In the genomic region with DNA sequence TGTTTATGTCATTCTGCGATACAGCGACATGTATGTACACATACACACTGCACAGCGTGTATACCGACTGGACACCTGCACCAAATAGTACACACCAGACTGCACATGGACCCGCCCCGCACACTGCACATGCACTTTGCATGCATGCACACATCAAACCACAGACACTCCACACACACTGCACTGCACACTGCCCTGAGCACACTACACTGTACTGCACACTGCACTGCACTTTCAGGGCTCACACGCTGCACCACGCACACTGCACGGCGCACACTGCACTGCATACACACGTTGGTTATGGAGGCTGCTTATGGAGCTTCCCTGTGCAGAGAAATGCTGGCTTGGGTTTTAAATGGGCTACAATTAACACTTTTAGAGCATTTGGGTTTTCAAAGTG, we compare ENCODE assay signal across 9 cellular contexts. TPM values are rescaled to one million over a fixed set of nuclear protein-coding genes. Genes with fewer than 3 reads are reported as not detected.
DNase-seq lines count a peak whose midpoint lies in the region; ATAC-seq and TF ChIP-seq lines count a peak whose summit lies in the region.
"Had no signal": no experiment of that assay in that cellular context is flagged by ENCODE, and none has a peak within 500 bp of the region (broad histone marks: within the 10 kb centered on the region; RNA-seq: fewer than 3 reads in every experiment).

No MANE protein-coding gene starts in this region.

- 64% methylated on average over 11 of the region's 11 CpGs for WGBS in esophagus muscularis mucosa
- no CpG with 5 or more reads among the region's 11 CpGs for WGBS in trophoblast cell (ENCODE audit: extremely low coverage, insufficient coverage, insufficient read length)
- 82 to 85% methylated on average over 11 of the region's 11 CpGs for WGBS in upper lobe of left lung, 2 donors

- no peak overlapping the region for H3K27ac Mint-ChIP-seq in progenitor cell of endocrine pancreas

- peak overlapping the region; percentile 36 for H3K9ac ChIP-seq in NT2/D1 (ENCODE audit: insufficient read length, low read depth)
- H3K9ac ChIP-seq in trophoblast cell (ENCODE audit: low read length): no peak overlapping the region

- H3K79me1 ChIP-seq in trophoblast cell (ENCODE audit: low read length): no peaks in the 10 kb centered on the region

- H3K27me3 Mint-ChIP-seq in progenitor cell of endocrine pancreas: peaks cover 85% of the 10 kb centered on the region

- H3K4me2 ChIP-seq in trophoblast cell (ENCODE audit: low read length): no peak overlapping the region

- no peak overlapping the region for H2BK12ac ChIP-seq in trophoblast cell (ENCODE audit: low read length)

- H3K4me1 ChIP-seq in NT2/D1 (ENCODE audit: insufficient read depth, insufficient read length) (peaks cover 30% of the 10 kb centered on the region), esophagus muscularis mucosa (peaks cover 28 to 75% (median 69%) of the 10 kb centered on the region in 4 donors), trophoblast cell (ENCODE audit: control insufficient read depth in 1 of 2, insufficient read depth in 2 of 2, low read length in 2 of 2) (peaks cover 8 to 10% of the 10 kb centered on the region in 2 experiments), upper lobe of left lung (peaks cover 26 to 60% (median 47%) of the 10 kb centered on the region in 4 donors)

- peaks cover 2% of the 10 kb centered on the region for H3K36me3 Mint-ChIP-seq in progenitor cell of endocrine pancreas (ENCODE audit: insufficient read depth)

- H3K9me3 Mint-ChIP-seq in progenitor cell of endocrine pancreas (ENCODE audit: low read depth): no peaks in the 10 kb centered on the region

- intact Hi-C loops in esophagus muscularis mucosa (cut with DNase I): no loop called here

- peaks cover 19% of the 10 kb centered on the region for H3K4me1 Mint-ChIP-seq in progenitor cell of endocrine pancreas (ENCODE audit: low read depth)

- no peak for TF ChIP-seq POLR2A in esophagus muscularis mucosa (IDR thresholded peaks at IDR 0.05; ENCODE audit: low read depth)
- TF ChIP-seq POLR2A in upper lobe of left lung (IDR thresholded peaks at IDR 0.05): no peak

- no peak overlapping the region for H2AK5ac ChIP-seq in trophoblast cell (ENCODE audit: low read length)

- H3K4me3 Mint-ChIP-seq in progenitor cell of endocrine pancreas (ENCODE audit: low read depth): no peak overlapping the region

- H3K27me3 ChIP-seq in NT2/D1 (ENCODE audit: insufficient read depth, insufficient read length) (peaks cover 58% of the 10 kb centered on the region), esophagus muscularis mucosa (peaks cover 0 to 18% (median 4%) of the 10 kb centered on the region in 4 donors), trophoblast cell (ENCODE audit: insufficient read depth, low read length) (peaks cover 57% of the 10 kb centered on the region), upper lobe of left lung (peaks cover 0 to 21% (median 11%) of the 10 kb centered on the region in 4 donors)

- no peak overlapping the region for H3K4ac ChIP-seq in trophoblast cell (ENCODE audit: low read depth, low read length)

- peak; percentile 25 for DNase-seq in Daoy (ENCODE audit: low read depth)
- DNase-seq in NT2/D1 (ENCODE audit: low read depth, low spot score): no peak
- DNase-seq in esophagus muscularis mucosa (ENCODE audit: extremely low spot score): no peak
- DNase-seq in trophoblast cell: no peak
- no peak for DNase-seq in stimulated activated CD4-positive, alpha-beta T cell treated with anti-CD3 and anti-CD28 coated beads, Interleukin-2, amount 100 ng/mL, for 48 hours
- DNase-seq in upper lobe of left lung: no peak
- no peak for DNase-seq in progenitor cell of endocrine pancreas (ENCODE audit: low spot score, unreplicated experiment)
- DNase-seq: occipital lobe had no signal

- H2BK5ac ChIP-seq in trophoblast cell (ENCODE audit: low read depth, low read length, poor library complexity): no peak overlapping the region

- H4K91ac ChIP-seq in trophoblast cell (ENCODE audit: low read depth, low read length): no peak overlapping the region

- no peak for ATAC-seq in upper lobe of left lung (ENCODE audit: low FRiP score in 2 of 2)
- ATAC-seq in GM18517 (IDR thresholded peaks at IDR 0.05; ENCODE audit: unreplicated experiment): no peak

- TF ChIP-seq EP300 in esophagus muscularis mucosa (IDR thresholded peaks at IDR 0.05) (no peak), upper lobe of left lung (IDR thresholded peaks at IDR 0.05) (no peak)

- H3K79me2 ChIP-seq in trophoblast cell (ENCODE audit: control insufficient read depth, insufficient read depth, low read length, poor library complexity): no peaks in the 10 kb centered on the region

- H4K12ac ChIP-seq in trophoblast cell (ENCODE audit: low read depth, low read length): no peak overlapping the region

- H3K9me3 ChIP-seq in NT2/D1 (ENCODE audit: insufficient read depth, low read length) (no peaks in the 10 kb centered on the region), esophagus muscularis mucosa (no peaks in the 10 kb centered on the region), trophoblast cell (ENCODE audit: insufficient read depth, low read depth, low read length) (peaks cover 2% of the 10 kb centered on the region), upper lobe of left lung (no peaks in the 10 kb centered on the region)

- H3K36me3 ChIP-seq in NT2/D1 (ENCODE audit: insufficient read depth, insufficient read length, low read length): no peaks in the 10 kb centered on the region
- H3K36me3 ChIP-seq in esophagus muscularis mucosa: no peaks in the 10 kb centered on the region
- H3K36me3 ChIP-seq in trophoblast cell (ENCODE audit: control insufficient read depth in 1 of 2, insufficient read depth in 2 of 2, low read length in 2 of 2): no peaks in the 10 kb centered on the region
- no peaks in the 10 kb centered on the region for H3K36me3 ChIP-seq in upper lobe of left lung

- H3K18ac ChIP-seq in trophoblast cell (ENCODE audit: low read length): no peak overlapping the region

- no peak overlapping the region for H2AFZ ChIP-seq in trophoblast cell (ENCODE audit: insufficient read depth, low read length, poor library complexity)

- TF ChIP-seq CTCF in esophagus muscularis mucosa (IDR thresholded peaks at IDR 0.05): no peak
- TF ChIP-seq CTCF in upper lobe of left lung (IDR thresholded peaks at IDR 0.05): no peak
- no peak for TF ChIP-seq CTCF in progenitor cell of endocrine pancreas (IDR thresholded peaks at IDR 0.05; ENCODE audit: unreplicated experiment)

- H3K4me3 ChIP-seq in NT2/D1 (ENCODE audit: insufficient read length, low read depth): no peak overlapping the region
- peak overlapping the region; percentile 60 to 78 (median 70) for H3K4me3 ChIP-seq in esophagus muscularis mucosa
- peak overlapping the region; percentile 15 for H3K4me3 ChIP-seq in trophoblast cell (ENCODE audit: low read depth, low read length)
- H3K4me3 ChIP-seq in upper lobe of left lung: peak overlapping the region in 2 of 4 donors; percentile 49 to 62

- no peak overlapping the region for H4K8ac ChIP-seq in trophoblast cell (ENCODE audit: low read depth, low read length)

- no peak overlapping the region for H3K23ac ChIP-seq in trophoblast cell (ENCODE audit: low read length)

- no peak overlapping the region for H2BK120ac ChIP-seq in trophoblast cell (ENCODE audit: insufficient read depth, low read length, poor library complexity)

- H3K14ac ChIP-seq in trophoblast cell (ENCODE audit: low read length): no peak overlapping the region

- H3K27ac ChIP-seq in esophagus muscularis mucosa (replicated peaks in 1 of 4) (peak overlapping the region in 3 of 4 donors; percentile 67 to 76 (median 75)), trophoblast cell (ENCODE audit: low read depth, low read length) (no peak overlapping the region), upper lobe of left lung (no peak overlapping the region)

RNA-seq across cellular contexts. Expression of gene PAPLN, which starts 1.6 kb away (rescaled TPM):
- total RNA-seq in Daoy (2014; rRNA removed; shearing (Covaris generic)): 1.7 and 7.0 TPM in 2 replicates
- 10 to 100 TPM; 12.0 to 43.5 (median 24.1) TPM for total RNA-seq in esophagus muscularis mucosa
- polyA plus RNA-seq in trophoblast cell (2013): 0.25 and 0.26 TPM in 2 replicates
- 10 to 100 TPM; 10.3 to 62.9 (median 16.5) TPM for total RNA-seq in upper lobe of left lung
- 2.0 and 2.7 TPM in 2 replicates for total RNA-seq in progenitor cell of endocrine pancreas

Comparison
In these comparisons a context has a peak if more than half of its experiments do, and no peak if none do; other contexts are left out.
1. H3K27ac ChIP-seq: peak in esophagus muscularis mucosa (3 of 4); none in trophoblast cell (single experiment) and upper lobe of left lung (0 of 4).